In the genomic region with DNA sequence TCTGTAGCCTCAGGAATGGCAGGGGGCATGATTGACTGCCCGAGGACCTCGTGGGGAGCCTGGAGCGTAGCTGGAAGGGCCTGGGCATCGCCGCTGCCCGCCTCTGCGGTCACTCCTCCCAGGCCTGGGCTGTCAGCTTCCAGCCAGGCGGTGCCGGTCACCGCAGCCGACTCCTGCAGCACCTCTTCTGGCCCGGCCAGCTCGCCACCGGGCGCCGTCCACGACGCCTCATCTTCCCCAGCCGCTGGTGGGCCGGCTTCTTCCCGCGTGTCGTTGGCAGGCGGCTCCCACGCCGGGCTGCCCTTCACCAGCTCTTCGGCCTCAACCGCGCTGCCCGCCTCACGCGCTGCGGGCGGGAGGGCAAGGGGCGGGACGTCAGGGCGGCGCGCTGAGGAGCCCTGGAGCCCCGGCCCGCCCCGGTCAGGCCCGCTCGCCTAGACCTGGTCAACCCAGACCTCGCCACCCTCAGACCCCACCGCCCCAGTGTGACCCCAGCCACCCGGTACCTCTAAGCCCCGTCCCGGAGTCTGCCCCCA, we compare ENCODE assay signal across 1 cellular context.
A peak's percentile ranks its signal among the peaks of the same experiment; 100 is the strongest.
TF ChIP-seq lines count a peak whose summit lies in the region.

No MANE protein-coding gene starts in this region.

TF ChIP-seq in HepG2, 621 proteins besides CTCF, POLR2A, EP300 and RAD21 (continued from another document and continues in another):
- TF ChIP-seq, protein P1, sequence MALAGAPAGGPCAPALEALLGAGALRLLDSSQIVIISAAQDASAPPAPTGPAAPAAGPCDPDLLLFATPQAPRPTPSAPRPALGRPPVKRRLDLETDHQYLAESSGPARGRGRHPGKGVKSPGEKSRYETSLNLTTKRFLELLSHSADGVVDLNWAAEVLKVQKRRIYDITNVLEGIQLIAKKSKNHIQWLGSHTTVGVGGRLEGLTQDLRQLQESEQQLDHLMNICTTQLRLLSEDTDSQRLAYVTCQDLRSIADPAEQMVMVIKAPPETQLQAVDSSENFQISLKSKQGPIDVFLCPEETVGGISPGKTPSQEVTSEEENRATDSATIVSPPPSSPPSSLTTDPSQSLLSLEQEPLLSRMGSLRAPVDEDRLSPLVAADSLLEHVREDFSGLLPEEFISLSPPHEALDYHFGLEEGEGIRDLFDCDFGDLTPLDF (CRISPR knock-in tag; IDR thresholded peaks at IDR 0.05): no peak
- TF ChIP-seq, protein P2, sequence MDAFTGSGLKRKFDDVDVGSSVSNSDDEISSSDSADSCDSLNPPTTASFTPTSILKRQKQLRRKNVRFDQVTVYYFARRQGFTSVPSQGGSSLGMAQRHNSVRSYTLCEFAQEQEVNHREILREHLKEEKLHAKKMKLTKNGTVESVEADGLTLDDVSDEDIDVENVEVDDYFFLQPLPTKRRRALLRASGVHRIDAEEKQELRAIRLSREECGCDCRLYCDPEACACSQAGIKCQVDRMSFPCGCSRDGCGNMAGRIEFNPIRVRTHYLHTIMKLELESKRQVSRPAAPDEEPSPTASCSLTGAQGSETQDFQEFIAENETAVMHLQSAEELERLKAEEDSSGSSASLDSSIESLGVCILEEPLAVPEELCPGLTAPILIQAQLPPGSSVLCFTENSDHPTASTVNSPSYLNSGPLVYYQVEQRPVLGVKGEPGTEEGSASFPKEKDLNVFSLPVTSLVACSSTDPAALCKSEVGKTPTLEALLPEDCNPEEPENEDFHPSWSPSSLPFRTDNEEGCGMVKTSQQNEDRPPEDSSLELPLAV (CRISPR knock-in tag; conservative IDR thresholded peaks at IDR 0.05; ENCODE audit: low read depth): no peak
- no peak for TF ChIP-seq PAX8 (CRISPR knock-in tag; IDR thresholded peaks at IDR 0.05; ENCODE audit: borderline replicate concordance)
- TF ChIP-seq REPIN1 (CRISPR knock-in tag; IDR thresholded peaks at IDR 0.05; ENCODE audit: borderline replicate concordance, low read depth): no peak
- no peak for TF ChIP-seq FOXJ3 (CRISPR knock-in tag; IDR thresholded peaks at IDR 0.05; ENCODE audit: borderline replicate concordance)
- TF ChIP-seq, protein P3, sequence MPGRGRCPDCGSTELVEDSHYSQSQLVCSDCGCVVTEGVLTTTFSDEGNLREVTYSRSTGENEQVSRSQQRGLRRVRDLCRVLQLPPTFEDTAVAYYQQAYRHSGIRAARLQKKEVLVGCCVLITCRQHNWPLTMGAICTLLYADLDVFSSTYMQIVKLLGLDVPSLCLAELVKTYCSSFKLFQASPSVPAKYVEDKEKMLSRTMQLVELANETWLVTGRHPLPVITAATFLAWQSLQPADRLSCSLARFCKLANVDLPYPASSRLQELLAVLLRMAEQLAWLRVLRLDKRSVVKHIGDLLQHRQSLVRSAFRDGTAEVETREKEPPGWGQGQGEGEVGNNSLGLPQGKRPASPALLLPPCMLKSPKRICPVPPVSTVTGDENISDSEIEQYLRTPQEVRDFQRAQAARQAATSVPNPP (CRISPR knock-in tag; IDR thresholded peaks at IDR 0.05): no peak
- no peak for TF ChIP-seq SMAD3 (CRISPR knock-in tag; IDR thresholded peaks at IDR 0.05)
- no peak for TF ChIP-seq ZNF839 (CRISPR knock-in tag; IDR thresholded peaks at IDR 0.05; ENCODE audit: borderline replicate concordance)
- TF ChIP-seq, protein P4, sequence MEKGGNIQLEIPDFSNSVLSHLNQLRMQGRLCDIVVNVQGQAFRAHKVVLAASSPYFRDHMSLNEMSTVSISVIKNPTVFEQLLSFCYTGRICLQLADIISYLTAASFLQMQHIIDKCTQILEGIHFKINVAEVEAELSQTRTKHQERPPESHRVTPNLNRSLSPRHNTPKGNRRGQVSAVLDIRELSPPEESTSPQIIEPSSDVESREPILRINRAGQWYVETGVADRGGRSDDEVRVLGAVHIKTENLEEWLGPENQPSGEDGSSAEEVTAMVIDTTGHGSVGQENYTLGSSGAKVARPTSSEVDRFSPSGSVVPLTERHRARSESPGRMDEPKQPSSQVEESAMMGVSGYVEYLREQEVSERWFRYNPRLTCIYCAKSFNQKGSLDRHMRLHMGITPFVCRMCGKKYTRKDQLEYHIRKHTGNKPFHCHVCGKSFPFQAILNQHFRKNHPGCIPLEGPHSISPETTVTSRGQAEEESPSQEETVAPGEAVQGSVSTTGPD (CRISPR knock-in tag; IDR thresholded peaks at IDR 0.05): no peak
- TF ChIP-seq, protein P5, sequence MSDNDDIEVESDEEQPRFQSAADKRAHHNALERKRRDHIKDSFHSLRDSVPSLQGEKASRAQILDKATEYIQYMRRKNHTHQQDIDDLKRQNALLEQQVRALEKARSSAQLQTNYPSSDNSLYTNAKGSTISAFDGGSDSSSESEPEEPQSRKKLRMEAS (IDR thresholded peaks at IDR 0.05): peak; percentile 74; the same call in 1 of the 2 replicates
- no peak for TF ChIP-seq POLR2G (IDR thresholded peaks at IDR 0.05; ENCODE audit: low read depth, low read length)
- no peak for TF ChIP-seq MAF1 (CRISPR knock-in tag; IDR thresholded peaks at IDR 0.05; ENCODE audit: borderline replicate concordance)
- TF ChIP-seq NFKBIZ (CRISPR knock-in tag; IDR thresholded peaks at IDR 0.05): no peak
- TF ChIP-seq, protein P6, sequence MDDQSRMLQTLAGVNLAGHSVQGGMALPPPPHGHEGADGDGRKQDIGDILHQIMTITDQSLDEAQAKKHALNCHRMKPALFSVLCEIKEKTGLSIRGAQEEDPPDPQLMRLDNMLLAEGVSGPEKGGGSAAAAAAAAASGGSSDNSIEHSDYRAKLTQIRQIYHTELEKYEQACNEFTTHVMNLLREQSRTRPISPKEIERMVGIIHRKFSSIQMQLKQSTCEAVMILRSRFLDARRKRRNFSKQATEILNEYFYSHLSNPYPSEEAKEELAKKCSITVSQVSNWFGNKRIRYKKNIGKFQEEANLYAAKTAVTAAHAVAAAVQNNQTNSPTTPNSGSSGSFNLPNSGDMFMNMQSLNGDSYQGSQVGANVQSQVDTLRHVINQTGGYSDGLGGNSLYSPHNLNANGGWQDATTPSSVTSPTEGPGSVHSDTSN (CRISPR knock-in tag; IDR thresholded peaks at IDR 0.05; ENCODE audit: borderline replicate concordance): no peak
- no peak for TF ChIP-seq SMARCE1 (IDR thresholded peaks at IDR 0.05; ENCODE audit: borderline replicate concordance)
- TF ChIP-seq, protein P7, sequence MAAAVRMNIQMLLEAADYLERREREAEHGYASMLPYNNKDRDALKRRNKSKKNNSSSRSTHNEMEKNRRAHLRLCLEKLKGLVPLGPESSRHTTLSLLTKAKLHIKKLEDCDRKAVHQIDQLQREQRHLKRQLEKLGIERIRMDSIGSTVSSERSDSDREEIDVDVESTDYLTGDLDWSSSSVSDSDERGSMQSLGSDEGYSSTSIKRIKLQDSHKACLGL (CRISPR knock-in tag; IDR thresholded peaks at IDR 0.05): peak; percentile 56; the same call in 1 of the 2 replicates
- no peak for TF ChIP-seq BRCA1 (CRISPR knock-in tag; IDR thresholded peaks at IDR 0.05)
- no peak for TF ChIP-seq ZBTB42 (CRISPR knock-in tag; IDR thresholded peaks at IDR 0.05)
- TF ChIP-seq, protein P8, sequence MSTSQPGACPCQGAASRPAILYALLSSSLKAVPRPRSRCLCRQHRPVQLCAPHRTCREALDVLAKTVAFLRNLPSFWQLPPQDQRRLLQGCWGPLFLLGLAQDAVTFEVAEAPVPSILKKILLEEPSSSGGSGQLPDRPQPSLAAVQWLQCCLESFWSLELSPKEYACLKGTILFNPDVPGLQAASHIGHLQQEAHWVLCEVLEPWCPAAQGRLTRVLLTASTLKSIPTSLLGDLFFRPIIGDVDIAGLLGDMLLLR (CRISPR knock-in tag; IDR thresholded peaks at IDR 0.05): no peak
- TF ChIP-seq ISL2 (CRISPR knock-in tag; IDR thresholded peaks at IDR 0.05): no peak
- no peak for TF ChIP-seq SIX1 (CRISPR knock-in tag; IDR thresholded peaks at IDR 0.05; ENCODE audit: borderline replicate concordance)
- no peak for TF ChIP-seq MED1 (CRISPR knock-in tag; IDR thresholded peaks at IDR 0.05)
- TF ChIP-seq MYNN (CRISPR knock-in tag; IDR thresholded peaks at IDR 0.05; ENCODE audit: low read depth): no peak
- TF ChIP-seq, protein P9, sequence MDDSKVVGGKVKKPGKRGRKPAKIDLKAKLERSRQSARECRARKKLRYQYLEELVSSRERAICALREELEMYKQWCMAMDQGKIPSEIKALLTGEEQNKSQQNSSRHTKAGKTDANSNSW (CRISPR knock-in tag; IDR thresholded peaks at IDR 0.05; ENCODE audit: borderline replicate concordance): no peak
- no peak for TF ChIP-seq RORA (CRISPR knock-in tag; IDR thresholded peaks at IDR 0.05)
- TF ChIP-seq ZNF446 (CRISPR knock-in tag; IDR thresholded peaks at IDR 0.05): peak; percentile 53; the same call in 1 of the 2 replicates
- peak; percentile 35; the same call in 1 of the 2 replicates for TF ChIP-seq SALL1 (CRISPR knock-in tag; IDR thresholded peaks at IDR 0.05)
- TF ChIP-seq ZNF124 (CRISPR knock-in tag; IDR thresholded peaks at IDR 0.05): no peak
- TF ChIP-seq ZNF75D (CRISPR knock-in tag; IDR thresholded peaks at IDR 0.05; ENCODE audit: borderline replicate concordance): no peak
- no peak for TF ChIP-seq ZNF34 (CRISPR knock-in tag; IDR thresholded peaks at IDR 0.05; ENCODE audit: borderline replicate concordance)
- TF ChIP-seq, protein P10, sequence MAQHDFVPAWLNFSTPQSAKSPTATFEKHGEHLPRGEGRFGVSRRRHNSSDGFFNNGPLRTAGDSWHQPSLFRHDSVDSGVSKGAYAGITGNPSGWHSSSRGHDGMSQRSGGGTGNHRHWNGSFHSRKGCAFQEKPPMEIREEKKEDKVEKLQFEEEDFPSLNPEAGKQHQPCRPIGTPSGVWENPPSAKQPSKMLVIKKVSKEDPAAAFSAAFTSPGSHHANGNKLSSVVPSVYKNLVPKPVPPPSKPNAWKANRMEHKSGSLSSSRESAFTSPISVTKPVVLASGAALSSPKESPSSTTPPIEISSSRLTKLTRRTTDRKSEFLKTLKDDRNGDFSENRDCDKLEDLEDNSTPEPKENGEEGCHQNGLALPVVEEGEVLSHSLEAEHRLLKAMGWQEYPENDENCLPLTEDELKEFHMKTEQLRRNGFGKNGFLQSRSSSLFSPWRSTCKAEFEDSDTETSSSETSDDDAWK (CRISPR knock-in tag; IDR thresholded peaks at IDR 0.05): no peak
- no peak for TF ChIP-seq NR1H2 (CRISPR knock-in tag; IDR thresholded peaks at IDR 0.05; ENCODE audit: borderline replicate concordance, low read depth)
- TF ChIP-seq ZNF263 (CRISPR knock-in tag; IDR thresholded peaks at IDR 0.05): no peak
- TF ChIP-seq ZNF782 (CRISPR knock-in tag; IDR thresholded peaks at IDR 0.05; ENCODE audit: borderline replicate concordance): no peak
- TF ChIP-seq ZNF83 (CRISPR knock-in tag; IDR thresholded peaks at IDR 0.05; ENCODE audit: borderline replicate concordance): no peak
- TF ChIP-seq STAT5B (CRISPR knock-in tag; IDR thresholded peaks at IDR 0.05): no peak
- TF ChIP-seq, protein P11, sequence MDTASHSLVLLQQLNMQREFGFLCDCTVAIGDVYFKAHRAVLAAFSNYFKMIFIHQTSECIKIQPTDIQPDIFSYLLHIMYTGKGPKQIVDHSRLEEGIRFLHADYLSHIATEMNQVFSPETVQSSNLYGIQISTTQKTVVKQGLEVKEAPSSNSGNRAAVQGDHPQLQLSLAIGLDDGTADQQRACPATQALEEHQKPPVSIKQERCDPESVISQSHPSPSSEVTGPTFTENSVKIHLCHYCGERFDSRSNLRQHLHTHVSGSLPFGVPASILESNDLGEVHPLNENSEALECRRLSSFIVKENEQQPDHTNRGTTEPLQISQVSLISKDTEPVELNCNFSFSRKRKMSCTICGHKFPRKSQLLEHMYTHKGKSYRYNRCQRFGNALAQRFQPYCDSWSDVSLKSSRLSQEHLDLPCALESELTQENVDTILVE (CRISPR knock-in tag; IDR thresholded peaks at IDR 0.05): no peak
- no peak for TF ChIP-seq SNAI1 (CRISPR knock-in tag; IDR thresholded peaks at IDR 0.05; ENCODE audit: borderline replicate concordance)
- no peak for TF ChIP-seq SMAD9 (CRISPR knock-in tag; IDR thresholded peaks at IDR 0.05)
- no peak for TF ChIP-seq HNRNPLL (IDR thresholded peaks at IDR 0.05; ENCODE audit: low read depth, low read length, poor library complexity, severe bottlenecking)
- no peak for TF ChIP-seq ZNF781 (CRISPR knock-in tag; IDR thresholded peaks at IDR 0.05; ENCODE audit: borderline replicate concordance, not compliant biosample characterization)
- TF ChIP-seq, protein P12, sequence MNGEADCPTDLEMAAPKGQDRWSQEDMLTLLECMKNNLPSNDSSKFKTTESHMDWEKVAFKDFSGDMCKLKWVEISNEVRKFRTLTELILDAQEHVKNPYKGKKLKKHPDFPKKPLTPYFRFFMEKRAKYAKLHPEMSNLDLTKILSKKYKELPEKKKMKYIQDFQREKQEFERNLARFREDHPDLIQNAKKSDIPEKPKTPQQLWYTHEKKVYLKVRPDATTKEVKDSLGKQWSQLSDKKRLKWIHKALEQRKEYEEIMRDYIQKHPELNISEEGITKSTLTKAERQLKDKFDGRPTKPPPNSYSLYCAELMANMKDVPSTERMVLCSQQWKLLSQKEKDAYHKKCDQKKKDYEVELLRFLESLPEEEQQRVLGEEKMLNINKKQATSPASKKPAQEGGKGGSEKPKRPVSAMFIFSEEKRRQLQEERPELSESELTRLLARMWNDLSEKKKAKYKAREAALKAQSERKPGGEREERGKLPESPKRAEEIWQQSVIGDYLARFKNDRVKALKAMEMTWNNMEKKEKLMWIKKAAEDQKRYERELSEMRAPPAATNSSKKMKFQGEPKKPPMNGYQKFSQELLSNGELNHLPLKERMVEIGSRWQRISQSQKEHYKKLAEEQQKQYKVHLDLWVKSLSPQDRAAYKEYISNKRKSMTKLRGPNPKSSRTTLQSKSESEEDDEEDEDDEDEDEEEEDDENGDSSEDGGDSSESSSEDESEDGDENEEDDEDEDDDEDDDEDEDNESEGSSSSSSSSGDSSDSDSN (CRISPR knock-in tag; IDR thresholded peaks at IDR 0.05): peak; percentile 34; the same call in 1 of the 2 replicates
- no peak for TF ChIP-seq ZNF619 (CRISPR knock-in tag; IDR thresholded peaks at IDR 0.05)
- no peak for TF ChIP-seq KLF15 (CRISPR knock-in tag; IDR thresholded peaks at IDR 0.05; ENCODE audit: borderline replicate concordance)
- TF ChIP-seq ZNF33A (CRISPR knock-in tag; IDR thresholded peaks at IDR 0.05; ENCODE audit: borderline replicate concordance): no peak
- no peak for TF ChIP-seq RARA (CRISPR knock-in tag; IDR thresholded peaks at IDR 0.05)
- no peak for TF ChIP-seq ZNF501 (CRISPR knock-in tag; IDR thresholded peaks at IDR 0.05)
- TF ChIP-seq ZKSCAN5 (CRISPR knock-in tag; IDR thresholded peaks at IDR 0.05): no peak
- TF ChIP-seq ZNF674 (CRISPR knock-in tag; IDR thresholded peaks at IDR 0.05; ENCODE audit: low read depth): no peak
- no peak for TF ChIP-seq ZSCAN31 (CRISPR knock-in tag; IDR thresholded peaks at IDR 0.05; ENCODE audit: low read depth)
- TF ChIP-seq ZNF546 (CRISPR knock-in tag; conservative IDR thresholded peaks at IDR 0.05): no peak
- TF ChIP-seq ZNF329 (CRISPR knock-in tag; IDR thresholded peaks at IDR 0.05; ENCODE audit: low read depth): no peak
- TF ChIP-seq ZNF709 (CRISPR knock-in tag; IDR thresholded peaks at IDR 0.05): no peak
- TF ChIP-seq, protein P13, sequence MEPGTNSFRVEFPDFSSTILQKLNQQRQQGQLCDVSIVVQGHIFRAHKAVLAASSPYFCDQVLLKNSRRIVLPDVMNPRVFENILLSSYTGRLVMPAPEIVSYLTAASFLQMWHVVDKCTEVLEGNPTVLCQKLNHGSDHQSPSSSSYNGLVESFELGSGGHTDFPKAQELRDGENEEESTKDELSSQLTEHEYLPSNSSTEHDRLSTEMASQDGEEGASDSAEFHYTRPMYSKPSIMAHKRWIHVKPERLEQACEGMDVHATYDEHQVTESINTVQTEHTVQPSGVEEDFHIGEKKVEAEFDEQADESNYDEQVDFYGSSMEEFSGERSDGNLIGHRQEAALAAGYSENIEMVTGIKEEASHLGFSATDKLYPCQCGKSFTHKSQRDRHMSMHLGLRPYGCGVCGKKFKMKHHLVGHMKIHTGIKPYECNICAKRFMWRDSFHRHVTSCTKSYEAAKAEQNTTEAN (CRISPR knock-in tag; conservative IDR thresholded peaks at IDR 0.05): no peak
- no peak for TF ChIP-seq ZIK1 (CRISPR knock-in tag; IDR thresholded peaks at IDR 0.05; ENCODE audit: borderline replicate concordance, low read depth)
- no peak for TF ChIP-seq ZNF713 (CRISPR knock-in tag; IDR thresholded peaks at IDR 0.05)
